2 cellular contexts compared by ENCODE assay signal in the genomic region with DNA sequence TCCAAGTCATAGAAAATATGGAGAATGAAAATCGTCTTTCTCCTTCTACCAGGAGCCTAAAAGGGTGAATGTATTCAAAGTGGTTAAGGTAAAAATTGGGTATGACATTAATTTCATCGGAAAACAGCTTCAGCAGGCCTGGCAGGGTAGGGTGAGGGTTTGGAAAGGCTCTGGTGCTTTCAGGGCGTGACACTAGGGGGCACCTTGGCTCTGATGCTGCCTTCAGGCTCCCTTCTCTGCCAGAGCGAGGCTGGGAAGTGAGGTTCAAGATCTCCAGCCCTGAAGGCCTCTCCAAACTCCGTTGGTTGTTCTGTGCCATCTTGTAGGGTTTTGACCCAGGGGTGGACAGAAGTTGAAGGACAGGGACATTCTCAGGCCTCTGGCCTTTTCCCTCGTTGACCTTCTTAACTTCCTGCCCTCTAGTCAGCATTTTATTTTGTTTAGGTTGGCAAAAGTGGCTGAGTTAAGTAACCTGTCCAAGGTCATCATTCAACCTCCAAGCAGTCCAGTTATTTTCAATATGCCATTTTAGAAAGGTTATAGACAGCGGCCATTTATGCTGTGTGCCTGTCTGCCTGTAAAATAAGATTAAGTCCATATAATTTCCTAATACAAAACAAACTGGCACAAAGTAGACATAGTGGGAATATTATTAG.
TF ChIP-seq lines count a peak whose summit lies in the region.

No MANE protein-coding gene starts in this region.

TF ChIP-seq in HCT116, 20 proteins besides CTCF, POLR2A, EP300 and RAD21 (continued from another document):
- TF ChIP-seq TCF7L2 (IDR thresholded peaks at IDR 0.05; ENCODE audit: borderline replicate concordance, extremely low read depth, insufficient read depth, insufficient read length) (no peak), ZFX (IDR thresholded peaks at IDR 0.05) (no peak), FOSL1 (IDR thresholded peaks at IDR 0.05; ENCODE audit: low read depth) (no peak), SP1 (IDR thresholded peaks at IDR 0.05; ENCODE audit: low read depth) (no peak), CBX3 (IDR thresholded peaks at IDR 0.05; ENCODE audit: low read depth) (no peak), POLR2AphosphoS5 (IDR thresholded peaks at IDR 0.05; ENCODE audit: low read depth, low read length) (no peak), ELF1 (IDR thresholded peaks at IDR 0.05; ENCODE audit: borderline replicate concordance, low read depth) (no peak)
TF ChIP-seq in HCT116: peak in this region for 0.

TF ChIP-seq in HepG2, 621 proteins besides CTCF, POLR2A, EP300 and RAD21 (continued from another document):
- TF ChIP-seq ZNF281 (CRISPR knock-in tag; IDR thresholded peaks at IDR 0.05; ENCODE audit: borderline replicate concordance): no peak
- TF ChIP-seq, protein P1, sequence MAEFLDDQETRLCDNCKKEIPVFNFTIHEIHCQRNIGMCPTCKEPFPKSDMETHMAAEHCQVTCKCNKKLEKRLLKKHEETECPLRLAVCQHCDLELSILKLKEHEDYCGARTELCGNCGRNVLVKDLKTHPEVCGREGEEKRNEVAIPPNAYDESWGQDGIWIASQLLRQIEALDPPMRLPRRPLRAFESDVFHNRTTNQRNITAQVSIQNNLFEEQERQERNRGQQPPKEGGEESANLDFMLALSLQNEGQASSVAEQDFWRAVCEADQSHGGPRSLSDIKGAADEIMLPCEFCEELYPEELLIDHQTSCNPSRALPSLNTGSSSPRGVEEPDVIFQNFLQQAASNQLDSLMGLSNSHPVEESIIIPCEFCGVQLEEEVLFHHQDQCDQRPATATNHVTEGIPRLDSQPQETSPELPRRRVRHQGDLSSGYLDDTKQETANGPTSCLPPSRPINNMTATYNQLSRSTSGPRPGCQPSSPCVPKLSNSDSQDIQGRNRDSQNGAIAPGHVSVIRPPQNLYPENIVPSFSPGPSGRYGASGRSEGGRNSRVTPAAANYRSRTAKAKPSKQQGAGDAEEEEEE (CRISPR knock-in tag; IDR thresholded peaks at IDR 0.05; ENCODE audit: borderline replicate concordance): no peak
- no peak for TF ChIP-seq MYC (CRISPR knock-in tag; IDR thresholded peaks at IDR 0.05; ENCODE audit: borderline replicate concordance)
- no peak for TF ChIP-seq NCOA5 (CRISPR knock-in tag; IDR thresholded peaks at IDR 0.05)
- no peak for TF ChIP-seq HCFC1 (IDR thresholded peaks at IDR 0.05; ENCODE audit: low read depth, low read length)
- no peak for TF ChIP-seq TCF12 (IDR thresholded peaks at IDR 0.05)
- TF ChIP-seq TCF12 (CRISPR knock-in tag; IDR thresholded peaks at IDR 0.05): no peak
- peak; percentile 49; the same call in 1 of the 2 replicates for TF ChIP-seq ZMYM4 (CRISPR knock-in tag; IDR thresholded peaks at IDR 0.05)
- TF ChIP-seq, protein P2, sequence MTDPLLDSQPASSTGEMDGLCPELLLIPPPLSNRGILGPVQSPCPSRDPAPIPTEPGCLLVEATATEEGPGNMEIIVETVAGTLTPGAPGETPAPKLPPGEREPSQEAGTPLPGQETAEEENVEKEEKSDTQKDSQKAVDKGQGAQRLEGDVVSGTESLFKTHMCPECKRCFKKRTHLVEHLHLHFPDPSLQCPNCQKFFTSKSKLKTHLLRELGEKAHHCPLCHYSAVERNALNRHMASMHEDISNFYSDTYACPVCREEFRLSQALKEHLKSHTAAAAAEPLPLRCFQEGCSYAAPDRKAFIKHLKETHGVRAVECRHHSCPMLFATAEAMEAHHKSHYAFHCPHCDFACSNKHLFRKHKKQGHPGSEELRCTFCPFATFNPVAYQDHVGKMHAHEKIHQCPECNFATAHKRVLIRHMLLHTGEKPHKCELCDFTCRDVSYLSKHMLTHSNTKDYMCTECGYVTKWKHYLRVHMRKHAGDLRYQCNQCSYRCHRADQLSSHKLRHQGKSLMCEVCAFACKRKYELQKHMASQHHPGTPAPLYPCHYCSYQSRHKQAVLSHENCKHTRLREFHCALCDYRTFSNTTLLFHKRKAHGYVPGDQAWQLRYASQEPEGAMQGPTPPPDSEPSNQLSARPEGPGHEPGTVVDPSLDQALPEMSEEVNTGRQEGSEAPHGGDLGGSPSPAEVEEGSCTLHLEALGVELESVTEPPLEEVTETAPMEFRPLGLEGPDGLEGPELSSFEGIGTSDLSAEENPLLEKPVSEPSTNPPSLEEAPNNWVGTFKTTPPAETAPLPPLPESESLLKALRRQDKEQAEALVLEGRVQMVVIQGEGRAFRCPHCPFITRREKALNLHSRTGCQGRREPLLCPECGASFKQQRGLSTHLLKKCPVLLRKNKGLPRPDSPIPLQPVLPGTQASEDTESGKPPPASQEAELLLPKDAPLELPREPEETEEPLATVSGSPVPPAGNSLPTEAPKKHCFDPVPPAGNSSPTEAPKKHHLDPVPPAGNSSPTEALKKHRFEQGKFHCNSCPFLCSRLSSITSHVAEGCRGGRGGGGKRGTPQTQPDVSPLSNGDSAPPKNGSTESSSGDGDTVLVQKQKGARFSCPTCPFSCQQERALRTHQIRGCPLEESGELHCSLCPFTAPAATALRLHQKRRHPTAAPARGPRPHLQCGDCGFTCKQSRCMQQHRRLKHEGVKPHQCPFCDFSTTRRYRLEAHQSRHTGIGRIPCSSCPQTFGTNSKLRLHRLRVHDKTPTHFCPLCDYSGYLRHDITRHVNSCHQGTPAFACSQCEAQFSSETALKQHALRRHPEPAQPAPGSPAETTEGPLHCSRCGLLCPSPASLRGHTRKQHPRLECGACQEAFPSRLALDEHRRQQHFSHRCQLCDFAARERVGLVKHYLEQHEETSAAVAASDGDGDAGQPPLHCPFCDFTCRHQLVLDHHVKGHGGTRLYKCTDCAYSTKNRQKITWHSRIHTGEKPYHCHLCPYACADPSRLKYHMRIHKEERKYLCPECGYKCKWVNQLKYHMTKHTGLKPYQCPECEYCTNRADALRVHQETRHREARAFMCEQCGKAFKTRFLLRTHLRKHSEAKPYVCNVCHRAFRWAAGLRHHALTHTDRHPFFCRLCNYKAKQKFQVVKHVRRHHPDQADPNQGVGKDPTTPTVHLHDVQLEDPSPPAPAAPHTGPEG (CRISPR knock-in tag; IDR thresholded peaks at IDR 0.05): no peak
- TF ChIP-seq MLXIP (CRISPR knock-in tag; IDR thresholded peaks at IDR 0.05; ENCODE audit: borderline replicate concordance): no peak
- no peak for TF ChIP-seq MBNL3 (CRISPR knock-in tag; conservative IDR thresholded peaks at IDR 0.05)
- 0 out of 2 replicates have a peak, but pooled peaks have one; percentile 31 for TF ChIP-seq ZNF430 (CRISPR knock-in tag; IDR thresholded peaks at IDR 0.05)
- TF ChIP-seq RFX3 (CRISPR knock-in tag; IDR thresholded peaks at IDR 0.05): no peak
- no peak for TF ChIP-seq CBX1 (IDR thresholded peaks at IDR 0.05; ENCODE audit: low read depth)
- TF ChIP-seq PTBP1 (IDR thresholded peaks at IDR 0.05; ENCODE audit: low read depth, low read length, poor library complexity, severe bottlenecking): no peak
- TF ChIP-seq ZNF770 (CRISPR knock-in tag; IDR thresholded peaks at IDR 0.05): peak; percentile 87
- TF ChIP-seq ZNF724P (CRISPR knock-in tag; IDR thresholded peaks at IDR 0.05; ENCODE audit: borderline replicate concordance): no peak
- peak; percentile 75 to 89 for TF ChIP-seq MAFK (conservative IDR thresholded peaks at IDR 0.05 in 1 of 2, IDR thresholded peaks at IDR 0.05 in 1 of 2; ENCODE audit: low read length in 2 of 2)
- TF ChIP-seq ZNF121 (CRISPR knock-in tag; IDR thresholded peaks at IDR 0.05): no peak
- peak; percentile 67 for TF ChIP-seq STAG1 (CRISPR knock-in tag; IDR thresholded peaks at IDR 0.05)
- TF ChIP-seq ARHGAP35 (CRISPR knock-in tag; IDR thresholded peaks at IDR 0.05; ENCODE audit: borderline replicate concordance): no peak
- peak; percentile 88 for TF ChIP-seq MAFF (IDR thresholded peaks at IDR 0.05; ENCODE audit: low read depth, low read length)
- TF ChIP-seq KLF11 (CRISPR knock-in tag; IDR thresholded peaks at IDR 0.05): no peak
- no peak for TF ChIP-seq ZNF451 (CRISPR knock-in tag; IDR thresholded peaks at IDR 0.05)
- no peak for TF ChIP-seq FOXA1 (IDR thresholded peaks at IDR 0.05)
- TF ChIP-seq FOXA1 (CRISPR knock-in tag; IDR thresholded peaks at IDR 0.05): no peak
- TF ChIP-seq ZBTB1 (CRISPR knock-in tag; IDR thresholded peaks at IDR 0.05; ENCODE audit: borderline replicate concordance): no peak
- TF ChIP-seq SMARCE1 (IDR thresholded peaks at IDR 0.05; ENCODE audit: borderline replicate concordance): no peak
- TF ChIP-seq CHD4 (IDR thresholded peaks at IDR 0.05; ENCODE audit: borderline replicate concordance, low read length): no peak
- no peak for TF ChIP-seq ZC3H13 (CRISPR knock-in tag; IDR thresholded peaks at IDR 0.05)
